20 cellular contexts compared by ENCODE assay signal in genomic region chr10:17196573-17196972, GRCh38. TPM values are rescaled to one million over a fixed set of nuclear protein-coding genes. Genes with fewer than 3 reads are reported as not detected.
DNase-seq lines count a peak whose midpoint lies in the region; ATAC-seq, FAIRE-seq and TF ChIP-seq lines count a peak whose summit lies in the region.
"Had no signal": no experiment of that assay in that cellular context is flagged by ENCODE, and none has a peak within 500 bp of the region (broad histone marks: within the 10 kb centered on the region; RNA-seq: fewer than 3 reads in every experiment).

No MANE protein-coding gene starts in this region.

- no peak overlapping the region for H3K4me3 Mint-ChIP-seq in WTC11

- peak overlapping the region; percentile 34; the same call in 1 of the 2 replicates for H3K27ac Mint-ChIP-seq in WTC11

- no peak for ATAC-seq in WTC11
- no peak for ATAC-seq in GM21526 (IDR thresholded peaks at IDR 0.05; ENCODE audit: low FRiP score, unreplicated experiment)
- ATAC-seq: Right ventricle myocardium inferior had no signal

- TF ChIP-seq CTCF in WTC11 (IDR thresholded peaks at IDR 0.05) (no peak), thyroid gland (IDR thresholded peaks at IDR 0.05) (no peak)

- H3K4me1 Mint-ChIP-seq in WTC11 = peaks cover 45% of the 10 kb centered on the region

- intact Hi-C loops in thyroid gland (cut with DNase I) = no loop called here

- peak overlapping the region; percentile 60 for H4K8ac ChIP-seq in mesenchymal stem cell (ENCODE audit: low read length)

- WGBS in mesenchymal stem cell = 91% methylated on average over 2 of the region's 3 CpGs
- WGBS in thyroid gland, 2 donors = 67 to 78% methylated on average over 3 of the region's 3 CpGs

- no peak overlapping the region for H3K4me2 ChIP-seq in mesenchymal stem cell (ENCODE audit: low read length, poor library complexity, severe bottlenecking)
- H3K4me2 ChIP-seq: BLaER1 treated with 17β-estradiol and CSF1 and Interleukin-3, amounts not matched to agents 10 nM and 100 nM; PC-9 had no signal

- no peak overlapping the region for H3K14ac ChIP-seq in mesenchymal stem cell (ENCODE audit: low read length in 2 of 2)

- H2AFZ ChIP-seq in mesenchymal stem cell (ENCODE audit: low read depth, low read length) = no peak overlapping the region
- H2AFZ ChIP-seq: PC-9 had no signal

- no peak overlapping the region for H3K4ac ChIP-seq in mesenchymal stem cell (ENCODE audit: low read depth in 1 of 2, low read length in 2 of 2)

- H2BK5ac ChIP-seq in mesenchymal stem cell (ENCODE audit: low read depth, low read length, poor library complexity, severe bottlenecking) = no peak overlapping the region

- peaks cover 14% of the 10 kb centered on the region for H3K79me1 ChIP-seq in mesenchymal stem cell (replicated peaks; ENCODE audit: low read length, poor library complexity, severe bottlenecking)

- no peak overlapping the region for H3K27ac ChIP-seq in mesenchymal stem cell (ENCODE audit: low read length, poor library complexity, severe bottlenecking)
- H3K27ac ChIP-seq in thyroid gland = peak overlapping the region; percentile 62 to 74 (median 67)
- H3K27ac ChIP-seq: BLaER1 treated with 17β-estradiol and CSF1 and Interleukin-3, amounts not matched to agents 10 nM and 100 nM; HL-60; PC-9; SK-N-MC had no signal

- no peak overlapping the region for H2BK120ac ChIP-seq in mesenchymal stem cell (ENCODE audit: low read depth, low read length)

- no peaks in the 10 kb centered on the region for H3K27me3 ChIP-seq in mesenchymal stem cell (ENCODE audit: control insufficient read depth in 1 of 2, insufficient read depth in 1 of 2, low read length in 2 of 2)
- no peaks in the 10 kb centered on the region for H3K27me3 ChIP-seq in thyroid gland
- H3K27me3 ChIP-seq: BLaER1 treated with 17β-estradiol and CSF1 and Interleukin-3, amounts not matched to agents 10 nM and 100 nM had no signal

- H3K18ac ChIP-seq in mesenchymal stem cell (ENCODE audit: low read depth in 1 of 2, low read length in 2 of 2) = peak overlapping the region in 1 of 2 experiments; percentile 62

- H3K36me3 ChIP-seq in mesenchymal stem cell (ENCODE audit: control insufficient read depth in 1 of 2, insufficient read depth in 2 of 2, low read depth in 1 of 2, low read length in 2 of 2) (no peaks in the 10 kb centered on the region), thyroid gland (no peaks in the 10 kb centered on the region)

- peak overlapping the region; percentile 67 for H2BK15ac ChIP-seq in mesenchymal stem cell (ENCODE audit: low read depth, poor library complexity, severe bottlenecking)

- DNase-seq in H54 (ENCODE audit: insufficient read length, low spot score) (no peak), WTC11 (ENCODE audit: low spot score) (no peak), mesenchymal stem cell (no peak), thyroid gland (no peak), activated T-cell treated with anti-CD3 and anti-CD28 coated beads for 4 hours (no peak), GM19240 (ENCODE audit: insufficient read length, low spot score) (no peak), DMS114 treated with DMSO at 0.1 percent for 48 hours (lab: John Stamatoyannopoulos, UW; ENCODE audit: unreplicated experiment) (no peak)
- DNase-seq: COR-L47, DMS53, KBM-7, NCI-H1092, NCI-H1694, NCI-H2107, NCI-H69, PC-9 had no signal

- H3K4me3 ChIP-seq in mesenchymal stem cell (ENCODE audit: insufficient read depth in 1 of 2, low read depth in 1 of 2, low read length in 2 of 2) = peak overlapping the region in 1 of 2 experiments; percentile 14
- no peak overlapping the region for H3K4me3 ChIP-seq in thyroid gland (replicated peaks in 1 of 3)
- H3K4me3 ChIP-seq: BLaER1 treated with 17β-estradiol and CSF1 and Interleukin-3, amounts not matched to agents 10 nM and 100 nM; PC-9; SK-N-MC had no signal

- POLR2A ChIA-PET in WTC11 (lab: Charles Lee) = no interaction called here

- CTCF ChIA-PET in WTC11 (lab: Charles Lee) = interaction anchor here (1.3 to 2.1 kb wide), 2 partner anchors 30 to 34 kb away, joined by 3 to 8 read pairs; no protein-coding TSS in a partner anchor

- H3K9me3 ChIP-seq in mesenchymal stem cell (ENCODE audit: control insufficient read depth, low read length) = no peaks in the 10 kb centered on the region
- no peaks in the 10 kb centered on the region for H3K9me3 ChIP-seq in thyroid gland

- H2BK12ac ChIP-seq in mesenchymal stem cell (ENCODE audit: low read length in 2 of 2) = peak overlapping the region in 1 of 2 experiments; percentile 48

- no peak overlapping the region for H2AK5ac ChIP-seq in mesenchymal stem cell (ENCODE audit: low read length, severe bottlenecking)

- peaks cover 7% of the 10 kb centered on the region for H3K9me3 Mint-ChIP-seq in WTC11

- peaks cover under 1% of the 10 kb centered on the region for H3K4me1 ChIP-seq in mesenchymal stem cell (ENCODE audit: control insufficient read depth, insufficient read depth, low read depth, low read length)
- H3K4me1 ChIP-seq in thyroid gland = peaks cover 18 to 26% of the 10 kb centered on the region in 2 donors

- no peak overlapping the region for H3K23ac ChIP-seq in mesenchymal stem cell (ENCODE audit: low read length in 2 of 2)

- H4K91ac ChIP-seq in mesenchymal stem cell (ENCODE audit: low read length) = no peak overlapping the region

- no peak for TF ChIP-seq POLR2A in H54 (IDR thresholded peaks at IDR 0.05; ENCODE audit: low read depth, low read length)
- no peak for TF ChIP-seq POLR2A in thyroid gland (IDR thresholded peaks at IDR 0.05)

- FAIRE-seq in H54 (lab: Jason Lieb, UNC) = peak; percentile 52

- no peaks in the 10 kb centered on the region for H3K36me3 Mint-ChIP-seq in WTC11

- H3K9ac ChIP-seq in mesenchymal stem cell (ENCODE audit: low read length) = peak overlapping the region; percentile 75
- H3K9ac ChIP-seq: BLaER1 treated with 17β-estradiol and CSF1 and Interleukin-3, amounts not matched to agents 10 nM and 100 nM had no signal

- no peaks in the 10 kb centered on the region for H3K27me3 Mint-ChIP-seq in WTC11 (ENCODE audit: low read depth)

TF ChIP-seq in WTC11, 78 proteins besides CTCF, POLR2A, EP300 and RAD21:
- TF ChIP-seq ETV6 (CRISPR knock-in tag; IDR thresholded peaks at IDR 0.05) (no peak), CBFB (CRISPR knock-in tag; IDR thresholded peaks at IDR 0.05; ENCODE audit: low read depth) (no peak), MAX (CRISPR knock-in tag; IDR thresholded peaks at IDR 0.05) (no peak), JUN (CRISPR knock-in tag; IDR thresholded peaks at IDR 0.05) (no peak), NFYB (CRISPR knock-in tag; conservative IDR thresholded peaks at IDR 0.05; ENCODE audit: low read depth) (no peak), FOXJ3 (CRISPR knock-in tag; IDR thresholded peaks at IDR 0.05; ENCODE audit: borderline replicate concordance) (no peak), STAT6 (CRISPR knock-in tag; conservative IDR thresholded peaks at IDR 0.05; ENCODE audit: low read depth) (no peak), CREB1 (CRISPR knock-in tag; IDR thresholded peaks at IDR 0.05) (no peak), ERG (CRISPR knock-in tag; IDR thresholded peaks at IDR 0.05) (no peak), RELA (CRISPR knock-in tag; IDR thresholded peaks at IDR 0.05; ENCODE audit: borderline replicate concordance) (no peak), ATF3 (CRISPR knock-in tag; conservative IDR thresholded peaks at IDR 0.05) (no peak)

RNA-seq across cellular contexts. Expression of gene TRDMT1, which starts 4.9 kb away (rescaled TPM):
- total RNA-seq in WTC11 (2021) (10.6 to 11.7 TPM (median 11.0 TPM) in 3 replicates), thyroid gland (10 to 100 TPM; 29.4 to 39.7 (median 31.7) TPM)
- polyA plus RNA-seq in mesenchymal stem cell (2013, experiment 1 of 2) = 4.6 TPM
- 4.0 TPM for polyA plus RNA-seq in mesenchymal stem cell (2013, experiment 2 of 2)

RNA-seq across cellular contexts. Expression of gene VIM, which starts 31.5 kb away (rescaled TPM):
- total RNA-seq in WTC11 (2021) (65.0 to 74.1 TPM (median 66.2 TPM) in 3 replicates), thyroid gland (1,000 to 10,000 TPM; 2,201 to 4,711 (median 2,567) TPM)
- polyA plus RNA-seq in mesenchymal stem cell (2013, experiment 1 of 2) = 5,108 TPM
- polyA plus RNA-seq in mesenchymal stem cell (2013, experiment 2 of 2) = 5,084 TPM

Comparison
In these comparisons a context has a peak if more than half of its experiments do, and no peak if none do; other contexts are left out.
1. RNA of gene VIM, which starts 31.5 kb away (total RNA-seq): 2,201 to 4,711 TPM in thyroid gland; 65.0 to 74.1 TPM in WTC11; every median in the first group is over 10 times any median in the second.